In genomic region chr15:82950746-82951370, GRCh38 we compare ENCODE assay signal across 12 cellular contexts. TPM values are rescaled to one million over a fixed set of nuclear protein-coding genes. Genes with fewer than 3 reads are reported as not detected.
DNase-seq lines count a peak whose midpoint lies in the region; ATAC-seq and TF ChIP-seq lines count a peak whose summit lies in the region.
"Had no signal": no experiment of that assay in that cellular context is flagged by ENCODE, and none has a peak within 500 bp of the region (broad histone marks: within the 10 kb centered on the region; RNA-seq: fewer than 3 reads in every experiment).

No MANE protein-coding gene starts in this region.

- intact Hi-C loops in prostate gland (cut with DNase I): no loop called here
- intact Hi-C loops in left cardiac atrium (cut with DNase I): no loop called here

- 18% methylated on average over 6 of the region's 6 CpGs for whole genome bisulfite sequencing in prostate gland

- H3K4me1 ChIP-seq in HAP-1 (peaks cover 19% of the 10 kb centered on the region), prostate gland (replicated peaks) (no peaks in the 10 kb centered on the region)

- no peaks in the 10 kb centered on the region for H3K27me3 ChIP-seq in HAP-1 (ENCODE audit: low read depth)
- H3K27me3 ChIP-seq in prostate gland (replicated peaks; ENCODE audit: insufficient read depth): no peaks in the 10 kb centered on the region

- H3K9me3 ChIP-seq in HAP-1: no peaks in the 10 kb centered on the region
- no peaks in the 10 kb centered on the region for H3K9me3 ChIP-seq in SK-N-MC (ENCODE audit: low read depth, low read length)
- no peaks in the 10 kb centered on the region for H3K9me3 ChIP-seq in prostate gland
- H3K9me3 ChIP-seq: thoracic aorta had no signal

- no peak for TF ChIP-seq CTCF in prostate gland (IDR thresholded peaks at IDR 0.05)

- ATAC-seq in GM18867 (IDR thresholded peaks at IDR 0.05; ENCODE audit: unreplicated experiment) (peak; percentile 60), HG02970 (IDR thresholded peaks at IDR 0.05; ENCODE audit: low FRiP score, unreplicated experiment) (no peak), left cardiac atrium (no peak)
- ATAC-seq: K562 had no signal

- peak overlapping the region; percentile 55 for H3K4me3 ChIP-seq in HAP-1
- H3K4me3 ChIP-seq in SK-N-MC: peak overlapping the region; percentile 86
- peak overlapping the region; percentile 86 to 89 for H3K4me3 ChIP-seq in prostate gland
- H3K4me3 ChIP-seq: K562, thoracic aorta had no signal

- in situ Hi-C loops in HAP-1 (cut with MboI; ENCODE audit: low sequenced_read_pairs): no loop called here

- H3K27ac ChIP-seq in SK-N-MC (no peak overlapping the region), prostate gland (peak overlapping the region; percentile 89 to 96)
- H3K27ac ChIP-seq: thoracic aorta had no signal

- no peak for TF ChIP-seq POLR2A in prostate gland (IDR thresholded peaks at IDR 0.05)

- DNase-seq in HAP-1 (ENCODE audit: low spot score in 2 of 2): no peak
- no peak for DNase-seq in SK-N-MC (ENCODE audit: low read depth, low spot score)
- DNase-seq in prostate gland (ENCODE audit: low spot score): no peak
- no peak for DNase-seq in NCI-H510A (lab: John Stamatoyannopoulos, UW)
- no peak for DNase-seq in stimulated activated CD4-positive, alpha-beta T cell treated with anti-CD3 and anti-CD28 coated beads, Interleukin-2, amount 100 ng/mL, for 24 hours
- DNase-seq in left cardiac atrium: no peak
- DNase-seq: GOT3, mesendoderm had no signal

- H3K9ac ChIP-seq in SK-N-MC (ENCODE audit: insufficient read length): no peak overlapping the region

- H3K36me3 ChIP-seq in HAP-1 (replicated peaks) (no peaks in the 10 kb centered on the region), SK-N-MC (ENCODE audit: insufficient read depth, low read length) (no peaks in the 10 kb centered on the region), prostate gland (no peaks in the 10 kb centered on the region)
- H3K36me3 ChIP-seq: thoracic aorta had no signal

RNA-seq across cellular contexts. Expression of gene HOMER2, which starts 1.7 kb away (rescaled TPM):
- total RNA-seq in prostate gland: 100 to 1,000 TPM; 234 to 445 TPM
- 10 to 100 TPM; 12.6 to 19.2 TPM for total RNA-seq in left cardiac atrium

RNA-seq across cellular contexts. Expression of gene RAMAC, which starts 35.2 kb away (rescaled TPM):
- total RNA-seq in prostate gland (10 to 100 TPM; 22.4 to 24.1 TPM), left cardiac atrium (10 to 100 TPM; 13.5 to 13.6 TPM)

Comparison
In these comparisons a context has a peak if more than half of its experiments do, and no peak if none do; other contexts are left out.
1. RNA of gene HOMER2, which starts 1.7 kb away (total RNA-seq): 234 to 445 TPM in prostate gland; 12.6 to 19.2 TPM in left cardiac atrium; every median in the first group is over 10 times any median in the second.
2. Peak in every context shown above with its lines, with median percentiles within 50 percentile points of each other: H3K4me3 ChIP-seq.